20 cellular contexts compared by ENCODE assay signal in genomic region chr11:47245586-47246357, GRCh38. TPM values are rescaled to one million over a fixed set of nuclear protein-coding genes. Genes with fewer than 3 reads are reported as not detected.
A peak's percentile ranks its signal among the peaks of the same experiment; 100 is the strongest.
DNase-seq lines count a peak whose midpoint lies in the region; ATAC-seq, FAIRE-seq and TF ChIP-seq lines count a peak whose summit lies in the region.
"Had no signal": no experiment of that assay in that cellular context is flagged by ENCODE, and none has a peak within 500 bp of the region (broad histone marks: within the 10 kb centered on the region; RNA-seq: fewer than 3 reads in every experiment).

No MANE protein-coding gene starts in this region.

- no peak for TF ChIP-seq EP300 in K562 (IDR thresholded peaks at IDR 0.05; ENCODE audit: low read length)

- H3K36me3 Mint-ChIP-seq in stimulated activated naive CD8-positive, alpha-beta T cell treated with anti-CD3 and anti-CD28 coated beads, Interleukin-15, Interleukin-2, amounts not matched to agents 100 ng/mL and 50 ng/mL, for 24 hours (ENCODE audit: low read depth), result peaks cover 27% of the 10 kb centered on the region
- H3K36me3 Mint-ChIP-seq in endodermal cell (ENCODE audit: low read depth), result peaks cover 53% of the 10 kb centered on the region

- no peaks in the 10 kb centered on the region for H3K9me1 ChIP-seq in K562 (ENCODE audit: control insufficient read depth, insufficient read depth, low read length)

- no peak for ATAC-seq in stimulated activated naive CD8-positive, alpha-beta T cell treated with anti-CD3 and anti-CD28 coated beads, Interleukin-15, Interleukin-2, amounts not matched to agents 100 U/mL and 50 U/mL, for 24 hours
- no peak for ATAC-seq in K562
- no peak for ATAC-seq in HG02642 (IDR thresholded peaks at IDR 0.05; ENCODE audit: poor library complexity, unreplicated experiment)
- ATAC-seq: HCT116 had no signal

- intact Hi-C loops in K562 (cut with micrococcal nuclease), result no loop called here

- no peak for DNase-seq in stimulated activated naive CD8-positive, alpha-beta T cell treated with anti-CD3 and anti-CD28 coated beads, Interleukin-15, Interleukin-2, amounts not matched to agents 100 U/mL and 50 U/mL, for 24 hours
- no peak for DNase-seq in K562 (ENCODE audit: extremely low read depth in 1 of 4, low spot score in 3 of 4)
- DNase-seq in mesenchymal stem cell, result no peak
- DNase-seq in NCI-H1092 (lab: John Stamatoyannopoulos, UW), result no peak
- no peak for DNase-seq in T-helper 2 cell
- no peak for DNase-seq in endodermal cell
- DNase-seq: ACHN; AML-193; CD4-positive, CD25-positive, alpha-beta regulatory T cell; DMS79; KBM-7; NCI-H1436 treated with DMSO at 0.1 percent for 48 hours; NCI-H2029 treated with DMSO at 0.1 percent for 48 hours; NCI-H2171 treated with DMSO at 0.1 percent for 48 hours; NCI-H446 treated with DMSO at 0.1 percent for 48 hours; NCI-H748 treated with DMSO at 0.1 percent for 48 hours; RPMI8226 had no signal

- H3K4me3 Mint-ChIP-seq in stimulated activated naive CD8-positive, alpha-beta T cell treated with anti-CD3 and anti-CD28 coated beads, Interleukin-15, Interleukin-2, amounts not matched to agents 100 ng/mL and 50 ng/mL, for 24 hours, result no peak overlapping the region
- no peak overlapping the region for H3K4me3 Mint-ChIP-seq in endodermal cell

- H2BK15ac ChIP-seq in mesenchymal stem cell (ENCODE audit: low read depth, poor library complexity, severe bottlenecking), result no peak overlapping the region

- no peak overlapping the region for H3K4me2 ChIP-seq in K562 (ENCODE audit: insufficient read depth, low read length)
- H3K4me2 ChIP-seq in mesenchymal stem cell (ENCODE audit: low read length, poor library complexity, severe bottlenecking), result no peak overlapping the region

- H3K9me3 Mint-ChIP-seq in stimulated activated naive CD8-positive, alpha-beta T cell treated with anti-CD3 and anti-CD28 coated beads, Interleukin-15, Interleukin-2, amounts not matched to agents 100 ng/mL and 50 ng/mL, for 24 hours, result no peaks in the 10 kb centered on the region
- no peaks in the 10 kb centered on the region for H3K9me3 Mint-ChIP-seq in endodermal cell

- FAIRE-seq in K562 (lab: Jason Lieb, UNC), result no peak

- no peak overlapping the region for H2BK120ac ChIP-seq in mesenchymal stem cell (ENCODE audit: low read depth, low read length)

- H3K27me3 Mint-ChIP-seq in stimulated activated naive CD8-positive, alpha-beta T cell treated with anti-CD3 and anti-CD28 coated beads, Interleukin-15, Interleukin-2, amounts not matched to agents 100 ng/mL and 50 ng/mL, for 24 hours, result no peaks in the 10 kb centered on the region
- no peaks in the 10 kb centered on the region for H3K27me3 Mint-ChIP-seq in endodermal cell (ENCODE audit: insufficient read depth)

- H3K4ac ChIP-seq in mesenchymal stem cell (ENCODE audit: low read depth in 1 of 2, low read length in 2 of 2), result no peak overlapping the region

- TF ChIP-seq POLR2A in K562 (conservative IDR thresholded peaks at IDR 0.05), result no peak

- in situ Hi-C loops in K562 (cut with MboI), result no loop called here

- H3K27ac ChIP-seq in K562 (ENCODE audit: extremely low read depth, low read depth, low read length) (no peak overlapping the region), mesenchymal stem cell (ENCODE audit: low read length, poor library complexity, severe bottlenecking) (peak overlapping the region; percentile 14), endodermal cell (ENCODE audit: low read depth, low read length) (no peak overlapping the region)

- peak overlapping the region; percentile 23 for H3K27ac Mint-ChIP-seq in stimulated activated naive CD8-positive, alpha-beta T cell treated with anti-CD3 and anti-CD28 coated beads, Interleukin-15, Interleukin-2, amounts not matched to agents 100 ng/mL and 50 ng/mL, for 24 hours
- H3K27ac Mint-ChIP-seq in endodermal cell, result no peak overlapping the region

- H3K4me1 ChIP-seq in K562 (replicated peaks in 1 of 2; ENCODE audit: control insufficient read depth in 2 of 2, insufficient read depth in 2 of 2, low read length in 2 of 2) (peaks cover 11 to 16% of the 10 kb centered on the region in 2 experiments; a peak in 4 of 5 replicates), mesenchymal stem cell (ENCODE audit: control insufficient read depth, insufficient read depth, low read depth, low read length) (peaks cover 22% of the 10 kb centered on the region), endodermal cell (ENCODE audit: control insufficient read depth, insufficient read depth, low read length) (peaks cover 2% of the 10 kb centered on the region)

- H3K9me3 ChIP-seq in K562 (replicated peaks; ENCODE audit: control insufficient read depth, insufficient read depth, low read depth, low read length) (no peaks in the 10 kb centered on the region), mesenchymal stem cell (ENCODE audit: control insufficient read depth, low read length) (no peaks in the 10 kb centered on the region), endodermal cell (ENCODE audit: control insufficient read depth, low read length) (no peaks in the 10 kb centered on the region)

- H3K4me3 ChIP-seq in K562 (no peak overlapping the region), mesenchymal stem cell (ENCODE audit: insufficient read depth in 1 of 2, low read depth in 1 of 2, low read length in 2 of 2) (no peak overlapping the region), endodermal cell (ENCODE audit: low read length) (no peak overlapping the region)

- no peak overlapping the region for H3K18ac ChIP-seq in mesenchymal stem cell (ENCODE audit: low read depth in 1 of 2, low read length in 2 of 2)

- peak overlapping the region in 1 of 2 experiments; percentile 42; a peak in 1 of 4 replicates for H3K9ac ChIP-seq in K562 (ENCODE audit: insufficient read depth in 1 of 2, low read depth in 2 of 2, low read length in 2 of 2)
- H3K9ac ChIP-seq in mesenchymal stem cell (ENCODE audit: low read length), result no peak overlapping the region
- H3K9ac ChIP-seq in endodermal cell (ENCODE audit: extremely low read depth, low read length, poor library complexity, severe bottlenecking), result no peak overlapping the region

- H2BK5ac ChIP-seq in mesenchymal stem cell (ENCODE audit: low read depth, low read length, poor library complexity, severe bottlenecking), result no peak overlapping the region

- no peak overlapping the region for H2AFZ ChIP-seq in K562 (ENCODE audit: low read depth, low read length)
- H2AFZ ChIP-seq in mesenchymal stem cell (ENCODE audit: low read depth, low read length), result no peak overlapping the region

- CTCF ChIA-PET in K562 (lab: Yijun Ruan, JAX; ENCODE audit: low intra/inter-chr PET ratio), result no interaction called here

- H4K91ac ChIP-seq in mesenchymal stem cell (ENCODE audit: low read length), result no peak overlapping the region

- peaks cover 31% of the 10 kb centered on the region for H3K79me2 ChIP-seq in K562 (ENCODE audit: control insufficient read depth, insufficient read depth, low read length)

- WGBS in K562 (ENCODE audit: insufficient coverage, low coverage, missing lambda C conversion rate), result 88% methylated on average over 9 of the region's 13 CpGs
- WGBS in mesenchymal stem cell, result 93% methylated on average over 13 of the region's 13 CpGs
- WGBS in endodermal cell (ENCODE audit: insufficient coverage in 1 of 2, insufficient read length in 1 of 2), 2 experiments, result 89 to 100% methylated on average over 6 to 13 of the region's 13 CpGs

- H3K27me3 ChIP-seq in K562 (ENCODE audit: control insufficient read depth in 2 of 2, insufficient read depth in 2 of 2, low read length in 2 of 2), result no peaks in the 10 kb centered on the region
- no peaks in the 10 kb centered on the region for H3K27me3 ChIP-seq in mesenchymal stem cell (ENCODE audit: control insufficient read depth in 1 of 2, insufficient read depth in 1 of 2, low read length in 2 of 2)
- H3K27me3 ChIP-seq in endodermal cell (ENCODE audit: control insufficient read depth, insufficient read depth, low read length, poor library complexity, severe bottlenecking), result no peaks in the 10 kb centered on the region

- H2BK12ac ChIP-seq in mesenchymal stem cell (ENCODE audit: low read length in 2 of 2), result no peak overlapping the region

- H3K23ac ChIP-seq in mesenchymal stem cell (ENCODE audit: low read length in 2 of 2), result no peak overlapping the region

- no peak overlapping the region for H3K14ac ChIP-seq in mesenchymal stem cell (ENCODE audit: low read length in 2 of 2)

- TF ChIP-seq RAD21 in K562 (CRISPR knock-in tag; conservative IDR thresholded peaks at IDR 0.05 in 1 of 2, IDR thresholded peaks at IDR 0.05 in 1 of 2), result no peak

- peaks cover 50% of the 10 kb centered on the region; the same call in 2 of the 3 replicates for H3K36me3 ChIP-seq in K562 (ENCODE audit: control insufficient read depth, insufficient read depth, low read length)
- H3K36me3 ChIP-seq in mesenchymal stem cell (ENCODE audit: control insufficient read depth in 1 of 2, insufficient read depth in 2 of 2, low read depth in 1 of 2, low read length in 2 of 2), result peaks cover 39 to 41% of the 10 kb centered on the region in 2 experiments
- peaks cover 43% of the 10 kb centered on the region for H3K36me3 ChIP-seq in endodermal cell (ENCODE audit: control insufficient read depth, insufficient read depth, low read length)

- H2AK5ac ChIP-seq in mesenchymal stem cell (ENCODE audit: low read length, severe bottlenecking), result no peak overlapping the region

- TF ChIP-seq CTCF in K562 (IDR thresholded peaks at IDR 0.05 in 2 of 3, conservative IDR thresholded peaks at IDR 0.05 in 1 of 3; ENCODE audit: insufficient read depth in 2 of 3, low read depth in 1 of 3, low read length in 3 of 3) (no peak), endodermal cell (conservative IDR thresholded peaks at IDR 0.05) (no peak)

- POLR2A ChIA-PET in K562 (lab: Yijun Ruan, JAX), result interaction anchor here (0.6 to 10.1 kb wide), 3 partner anchors 11 to 17 kb away, joined by 4 to 110 read pairs (median 5); no protein-coding TSS in a partner anchor

- H4K20me1 ChIP-seq in K562 (replicated peaks; ENCODE audit: control insufficient read depth, insufficient read depth, low read length), result no peaks in the 10 kb centered on the region; the same call in 1 of the 2 replicates

- H4K8ac ChIP-seq in mesenchymal stem cell (ENCODE audit: low read length), result no peak overlapping the region

- BruUV-seq in K562 (replicated peaks; lab: Mats Ljungman, UMichigan), result no TSS peak

- peaks cover 37% of the 10 kb centered on the region for H3K4me1 Mint-ChIP-seq in stimulated activated naive CD8-positive, alpha-beta T cell treated with anti-CD3 and anti-CD28 coated beads, Interleukin-15, Interleukin-2, amounts not matched to agents 100 ng/mL and 50 ng/mL, for 24 hours (ENCODE audit: low read depth)
- peaks cover 6% of the 10 kb centered on the region for H3K4me1 Mint-ChIP-seq in endodermal cell

- peaks cover 24% of the 10 kb centered on the region for H3K79me1 ChIP-seq in mesenchymal stem cell (replicated peaks; ENCODE audit: low read length, poor library complexity, severe bottlenecking)

RNA-seq across cellular contexts. Expression of gene ACP2, which starts 2.8 kb away (rescaled TPM):
- 46.3 and 108 TPM in 2 replicates for total RNA-seq in K562 (2011; cell fraction: chromatin; rRNA removed; ENCODE audit: low replicate concordance)
- total RNA-seq in K562 (2011; cell fraction: nucleolus; rRNA removed), result 76.0 and 80.0 TPM in 2 replicates
- 60.6 and 60.9 TPM in 2 replicates for total RNA-seq in K562 (2011; cell fraction: nucleoplasm; rRNA removed)
- total RNA-seq in K562 (2014; rRNA removed), result 14.3 and 16.2 TPM in 2 replicates
- 7.1 and 8.6 TPM in 2 replicates for total RNA-seq in K562 (2014; rRNA removed; fragmentation: Illumina TruSeq; extraction: Trizol)
- 11.6 and 12.1 TPM in 2 replicates for total RNA-seq in K562 (2015; rRNA removed; fragmentation: Illumina TruSeq; extraction: Trizol)
- total RNA-seq in K562 (2021), result 17.8 and 20.0 TPM in 2 replicates
- polyA plus RNA-seq in K562 (2011; rRNA removed), result 7.0 and 10.4 TPM in 2 replicates
- 8.2 and 13.6 TPM in 2 replicates for polyA plus RNA-seq in K562 (2011; cell fraction: cytosol; rRNA removed)
- 27.8 and 55.7 TPM in 2 replicates for polyA plus RNA-seq in K562 (2011; cell fraction: nucleus; rRNA removed)
- 13.9 and 20.7 TPM in 2 replicates for polyA plus RNA-seq in K562 (2012)
- polyA plus RNA-seq in K562 (2014; fragmentation: Illumina TruSeq; extraction: Trizol), result 14.0 and 19.1 TPM in 2 replicates
- polyA plus RNA-seq in K562 (2014; fragmentation: Nextera tagmentation; extraction: Ambion mirVana), result 1 to 10 TPM; 1.9 to 2.2 TPM
- 12.4 and 14.4 TPM in 2 replicates for polyA plus RNA-seq in K562 (2014; rRNA removed)
- polyA minus RNA-seq in K562 (2011; rRNA and poly(A)+ RNA removed), result 10.9 and 11.2 TPM in 2 replicates
- 9.5 and 12.3 TPM in 2 replicates for polyA minus RNA-seq in K562 (2011; cell fraction: cytosol; rRNA and poly(A)+ RNA removed)
- 25.4 and 26.9 TPM in 2 replicates for polyA minus RNA-seq in K562 (2011; cell fraction: nucleus; rRNA and poly(A)+ RNA removed)
- 33.5 TPM for polyA plus RNA-seq in mesenchymal stem cell (2013, experiment 1 of 2)
- polyA plus RNA-seq in mesenchymal stem cell (2013, experiment 2 of 2), result 31.7 TPM
- 10 to 100 TPM; 42.9 to 45.9 TPM for total RNA-seq in endodermal cell
- 34.7 TPM for polyA plus RNA-seq in endodermal cell (2013, experiment 1 of 2)
- 28.7 TPM for polyA plus RNA-seq in endodermal cell (2013, experiment 2 of 2)

RNA-seq across cellular contexts. Expression of gene NR1H3, which starts 12.0 kb away (rescaled TPM):
- 39.2 and 75.3 TPM in 2 replicates for total RNA-seq in K562 (2011; cell fraction: chromatin; rRNA removed; ENCODE audit: low replicate concordance)
- total RNA-seq in K562 (2011; cell fraction: nucleolus; rRNA removed), result 43.6 and 51.5 TPM in 2 replicates
- total RNA-seq in K562 (2011; cell fraction: nucleoplasm; rRNA removed), result 31.0 and 35.2 TPM in 2 replicates
- total RNA-seq in K562 (2014; rRNA removed), result 11.9 and 16.0 TPM in 2 replicates
- total RNA-seq in K562 (2014; rRNA removed; fragmentation: Illumina TruSeq; extraction: Trizol), result 6.6 and 8.2 TPM in 2 replicates
- total RNA-seq in K562 (2015; rRNA removed; fragmentation: Illumina TruSeq; extraction: Trizol), result 7.8 and 11.1 TPM in 2 replicates
- total RNA-seq in K562 (2021), result 15.9 and 16.5 TPM in 2 replicates
- 26.0 and 31.9 TPM in 2 replicates for polyA plus RNA-seq in K562 (2011; rRNA removed)
- 38.5 and 38.7 TPM in 2 replicates for polyA plus RNA-seq in K562 (2011; cell fraction: cytosol; rRNA removed)
- 66.1 and 82.8 TPM in 2 replicates for polyA plus RNA-seq in K562 (2011; cell fraction: nucleus; rRNA removed)
- 16.1 and 20.9 TPM in 2 replicates for polyA plus RNA-seq in K562 (2012)
- 12.0 and 15.2 TPM in 2 replicates for polyA plus RNA-seq in K562 (2014; fragmentation: Illumina TruSeq; extraction: Trizol)
- 10 to 100 TPM in 1 of 2 experiments, 1 to 10 TPM in 1; 9.8 to 10.4 TPM for polyA plus RNA-seq in K562 (2014; fragmentation: Nextera tagmentation; extraction: Ambion mirVana)
- polyA plus RNA-seq in K562 (2014; rRNA removed), result 17.5 and 18.4 TPM in 2 replicates
- 15.1 and 19.2 TPM in 2 replicates for polyA minus RNA-seq in K562 (2011; rRNA and poly(A)+ RNA removed)
- polyA minus RNA-seq in K562 (2011; cell fraction: cytosol; rRNA and poly(A)+ RNA removed), result 9.9 and 20.8 TPM in 2 replicates
- polyA minus RNA-seq in K562 (2011; cell fraction: nucleus; rRNA and poly(A)+ RNA removed), result 12.8 and 23.2 TPM in 2 replicates
- 21.5 TPM for polyA plus RNA-seq in mesenchymal stem cell (2013, experiment 1 of 2)
- 20.0 TPM for polyA plus RNA-seq in mesenchymal stem cell (2013, experiment 2 of 2)
- total RNA-seq in endodermal cell, result 10 to 100 TPM; 29.4 to 34.6 TPM
- 19.1 TPM for polyA plus RNA-seq in endodermal cell (2013, experiment 1 of 2)
- 17.6 TPM for polyA plus RNA-seq in endodermal cell (2013, experiment 2 of 2)

RNA-seq across cellular contexts. Expression of gene MADD, which starts 24.2 kb away (rescaled TPM):
- total RNA-seq in K562 (2011; cell fraction: chromatin; rRNA removed; ENCODE audit: low replicate concordance), result 267 and 427 TPM in 2 replicates
- 135 and 141 TPM in 2 replicates for total RNA-seq in K562 (2011; cell fraction: nucleolus; rRNA removed)
- total RNA-seq in K562 (2011; cell fraction: nucleoplasm; rRNA removed), result 157 and 178 TPM in 2 replicates
- total RNA-seq in K562 (2014; rRNA removed), result 33.6 and 34.4 TPM in 2 replicates
- 22.2 and 22.6 TPM in 2 replicates for total RNA-seq in K562 (2014; rRNA removed; fragmentation: Illumina TruSeq; extraction: Trizol)
- 28.7 and 34.3 TPM in 2 replicates for total RNA-seq in K562 (2015; rRNA removed; fragmentation: Illumina TruSeq; extraction: Trizol)
- 53.6 and 57.6 TPM in 2 replicates for total RNA-seq in K562 (2021)
- polyA plus RNA-seq in K562 (2011; rRNA removed), result 37.0 and 54.1 TPM in 2 replicates
- 37.6 and 44.5 TPM in 2 replicates for polyA plus RNA-seq in K562 (2011; cell fraction: cytosol; rRNA removed)
- polyA plus RNA-seq in K562 (2011; cell fraction: nucleus; rRNA removed), result 196 and 230 TPM in 2 replicates
- polyA plus RNA-seq in K562 (2012), result 39.6 and 44.4 TPM in 2 replicates
- polyA plus RNA-seq in K562 (2014; fragmentation: Illumina TruSeq; extraction: Trizol), result 41.6 and 41.9 TPM in 2 replicates
- polyA plus RNA-seq in K562 (2014; fragmentation: Nextera tagmentation; extraction: Ambion mirVana), result 1 to 10 TPM in 1 of 2 experiments, under 1 TPM in 1; 0.68 to 3.2 TPM
- 43.4 and 47.6 TPM in 2 replicates for polyA plus RNA-seq in K562 (2014; rRNA removed)
- 47.0 and 48.6 TPM in 2 replicates for polyA minus RNA-seq in K562 (2011; rRNA and poly(A)+ RNA removed)
- polyA minus RNA-seq in K562 (2011; cell fraction: cytosol; rRNA and poly(A)+ RNA removed), result 37.4 and 47.8 TPM in 2 replicates
- 52.0 and 80.3 TPM in 2 replicates for polyA minus RNA-seq in K562 (2011; cell fraction: nucleus; rRNA and poly(A)+ RNA removed)
- polyA plus RNA-seq in mesenchymal stem cell (2013, experiment 1 of 2), result 18.6 TPM
- polyA plus RNA-seq in mesenchymal stem cell (2013, experiment 2 of 2), result 17.8 TPM
- total RNA-seq in endodermal cell, result 10 to 100 TPM; 30.2 to 36.0 TPM
- 35.6 TPM for polyA plus RNA-seq in endodermal cell (2013, experiment 1 of 2)
- polyA plus RNA-seq in endodermal cell (2013, experiment 2 of 2), result 30.8 TPM

RNA-seq across cellular contexts. Expression of gene DDB2, which starts 31.0 kb away (rescaled TPM):
- total RNA-seq in K562 (2011; cell fraction: chromatin; rRNA removed; ENCODE audit: low replicate concordance), result 56.3 and 66.6 TPM in 2 replicates
- total RNA-seq in K562 (2011; cell fraction: nucleolus; rRNA removed), result 38.7 TPM in 2 replicates
- total RNA-seq in K562 (2011; cell fraction: nucleoplasm; rRNA removed), result 45.0 and 46.9 TPM in 2 replicates
- total RNA-seq in K562 (2014; rRNA removed), result 12.7 and 13.3 TPM in 2 replicates
- total RNA-seq in K562 (2014; rRNA removed; fragmentation: Illumina TruSeq; extraction: Trizol), result 8.7 and 9.0 TPM in 2 replicates
- total RNA-seq in K562 (2015; rRNA removed; fragmentation: Illumina TruSeq; extraction: Trizol), result 10.1 and 10.9 TPM in 2 replicates
- 9.0 and 10.5 TPM in 2 replicates for total RNA-seq in K562 (2021)
- polyA plus RNA-seq in K562 (2011; rRNA removed), result 17.1 and 17.5 TPM in 2 replicates
- polyA plus RNA-seq in K562 (2011; cell fraction: cytosol; rRNA removed), result 12.9 and 16.0 TPM in 2 replicates
- 54.5 and 57.5 TPM in 2 replicates for polyA plus RNA-seq in K562 (2011; cell fraction: nucleus; rRNA removed)
- polyA plus RNA-seq in K562 (2012), result 11.5 and 20.9 TPM in 2 replicates
- 10.1 and 10.4 TPM in 2 replicates for polyA plus RNA-seq in K562 (2014; fragmentation: Illumina TruSeq; extraction: Trizol)
- 10 to 100 TPM in 1 of 2 experiments, 1 to 10 TPM in 1; 9.0 to 10.3 TPM for polyA plus RNA-seq in K562 (2014; fragmentation: Nextera tagmentation; extraction: Ambion mirVana)
- polyA plus RNA-seq in K562 (2014; rRNA removed), result 12.0 and 18.6 TPM in 2 replicates
- 12.9 and 16.8 TPM in 2 replicates for polyA minus RNA-seq in K562 (2011; rRNA and poly(A)+ RNA removed)
- 5.5 and 8.0 TPM in 2 replicates for polyA minus RNA-seq in K562 (2011; cell fraction: cytosol; rRNA and poly(A)+ RNA removed)
- polyA minus RNA-seq in K562 (2011; cell fraction: nucleus; rRNA and poly(A)+ RNA removed), result 17.4 and 23.8 TPM in 2 replicates
- 32.7 TPM for polyA plus RNA-seq in mesenchymal stem cell (2013, experiment 1 of 2)
- polyA plus RNA-seq in mesenchymal stem cell (2013, experiment 2 of 2), result 30.8 TPM
- 10 to 100 TPM; 20.9 to 31.2 TPM for total RNA-seq in endodermal cell
- 72.6 TPM for polyA plus RNA-seq in endodermal cell (2013, experiment 1 of 2)
- polyA plus RNA-seq in endodermal cell (2013, experiment 2 of 2), result 69.3 TPM

RNA-seq across cellular contexts. Expression of gene PACSIN3, which starts 59.5 kb away (rescaled TPM):
- 3.9 and 14.6 TPM in 2 replicates for total RNA-seq in K562 (2011; cell fraction: chromatin; rRNA removed; ENCODE audit: low replicate concordance)
- 11.6 and 12.7 TPM in 2 replicates for total RNA-seq in K562 (2011; cell fraction: nucleolus; rRNA removed)
- total RNA-seq in K562 (2011; cell fraction: nucleoplasm; rRNA removed), result 6.0 and 7.3 TPM in 2 replicates
- 15.5 and 18.8 TPM in 2 replicates for total RNA-seq in K562 (2014; rRNA removed)
- total RNA-seq in K562 (2014; rRNA removed; fragmentation: Illumina TruSeq; extraction: Trizol), result 1.5 and 3.5 TPM in 2 replicates
- 8.8 and 9.6 TPM in 2 replicates for total RNA-seq in K562 (2015; rRNA removed; fragmentation: Illumina TruSeq; extraction: Trizol)
- 13.8 and 18.1 TPM in 2 replicates for total RNA-seq in K562 (2021)
- polyA plus RNA-seq in K562 (2011; rRNA removed), result 6.8 and 7.1 TPM in 2 replicates
- 6.5 and 12.3 TPM in 2 replicates for polyA plus RNA-seq in K562 (2011; cell fraction: cytosol; rRNA removed)
- 6.2 and 9.6 TPM in 2 replicates for polyA plus RNA-seq in K562 (2011; cell fraction: nucleus; rRNA removed)
- polyA plus RNA-seq in K562 (2012), result 7.3 and 10.4 TPM in 2 replicates
- polyA plus RNA-seq in K562 (2014; fragmentation: Illumina TruSeq; extraction: Trizol), result 7.1 and 9.8 TPM in 2 replicates
- polyA plus RNA-seq in K562 (2014; fragmentation: Nextera tagmentation; extraction: Ambion mirVana), result under 1 TPM; 0.13 to 0.17 TPM
- polyA plus RNA-seq in K562 (2014; rRNA removed), result 14.5 and 15.0 TPM in 2 replicates
- 1.9 and 3.0 TPM in 2 replicates for polyA minus RNA-seq in K562 (2011; rRNA and poly(A)+ RNA removed)
- polyA minus RNA-seq in K562 (2011; cell fraction: cytosol; rRNA and poly(A)+ RNA removed), result 8.0 and 17.4 TPM in 2 replicates
- polyA minus RNA-seq in K562 (2011; cell fraction: nucleus; rRNA and poly(A)+ RNA removed), result 4.7 and 5.0 TPM in 2 replicates
- polyA plus RNA-seq in mesenchymal stem cell (2013, experiment 1 of 2), result 13.3 TPM
- polyA plus RNA-seq in mesenchymal stem cell (2013, experiment 2 of 2), result 13.7 TPM
- total RNA-seq in endodermal cell, result 10 to 100 TPM; 48.0 to 66.6 TPM
- polyA plus RNA-seq in endodermal cell (2013, experiment 1 of 2), result 22.9 TPM
- polyA plus RNA-seq in endodermal cell (2013, experiment 2 of 2), result 18.0 TPM
- total RNA-seq: CD4-positive, CD25-positive, alpha-beta regulatory T cell had no signal
